25 cellular contexts compared by ENCODE assay signal in genomic region chr10:91778485-91778884, GRCh38.
"Had no signal": no experiment of that assay in that cellular context is flagged by ENCODE, and none has a peak within 500 bp of the region (broad histone marks: within the 10 kb centered on the region; RNA-seq: fewer than 3 reads in every experiment).

No MANE protein-coding gene starts in this region.

- H3K27me3 Mint-ChIP-seq: progenitor cell of endocrine pancreas had no signal

- H3K4me1 ChIP-seq: parathyroid adenoma, right lobe of liver, transverse colon had no signal

- DNase-seq: cerebellar nuclear complex; cortex of kidney; effector memory CD8-positive, alpha-beta T cell; erythroblast; esophagus squamous epithelium; foreskin melanocyte; glutamatergic neuron; kidney; mesenchymal stem cell; naive thymus-derived CD8-positive, alpha-beta T cell; nephron progenitor cell; right lobe of liver; small intestine; stimulated activated CD4-positive, alpha-beta T cell treated with anti-CD3 and anti-CD28 coated beads, Interleukin-12 subunit alpha, Interleukin-12 subunit beta, amount 100 ng/mL, for 4 hours; stimulated activated CD4-positive, alpha-beta T cell treated with anti-CD3 and anti-CD28 coated beads, Interleukin-1b, Interleukin-23, amount 100 ng/mL, for 48 hours; stimulated activated CD4-positive, alpha-beta T cell treated with anti-CD3 and anti-CD28 coated beads, Interleukin-4, amount 100 ng/mL, for 1 hour; stimulated activated CD8-positive, alpha-beta memory T cell treated with anti-CD3 and anti-CD28 coated beads, Interleukin-4, amount 100 ng/mL, for 48 hours; stimulated activated naive CD4-positive, alpha-beta T cell; stimulated activated naive CD8-positive, alpha-beta T cell treated with anti-CD3 and anti-CD28 coated beads, Interleukin-15, amount 100 ng/mL, for 72 hours; transverse colon had no signal

- H3K9me3 Mint-ChIP-seq: effector memory CD8-positive, alpha-beta T cell; naive thymus-derived CD8-positive, alpha-beta T cell; nephron progenitor cell; stimulated activated naive CD8-positive, alpha-beta T cell treated with anti-CD3 and anti-CD28 coated beads, Interleukin-15, amount 100 ng/mL, for 72 hours had no signal

- H3K79me2 ChIP-seq: parathyroid adenoma had no signal

- H3K27ac ChIP-seq: neutrophil, parathyroid adenoma, right lobe of liver, suprapubic skin, transverse colon had no signal

- H3K4me3 Mint-ChIP-seq: effector memory CD8-positive, alpha-beta T cell; naive thymus-derived CD8-positive, alpha-beta T cell; nephron progenitor cell; stimulated activated naive CD8-positive, alpha-beta T cell treated with anti-CD3 and anti-CD28 coated beads, Interleukin-15, amount 100 ng/mL, for 72 hours had no signal

- H2AFZ ChIP-seq: parathyroid adenoma had no signal

- H3K9ac ChIP-seq: parathyroid adenoma had no signal

- H3K27ac Mint-ChIP-seq: effector memory CD8-positive, alpha-beta T cell; naive thymus-derived CD8-positive, alpha-beta T cell; nephron progenitor cell; progenitor cell of endocrine pancreas; stimulated activated naive CD8-positive, alpha-beta T cell treated with anti-CD3 and anti-CD28 coated beads, Interleukin-15, amount 100 ng/mL, for 72 hours had no signal

- H3K36me3 ChIP-seq: esophagus squamous epithelium, neutrophil, right lobe of liver, suprapubic skin, transverse colon had no signal

- H3K9me3 ChIP-seq: esophagus squamous epithelium, neutrophil, right lobe of liver, suprapubic skin, transverse colon had no signal

- ATAC-seq: effector memory CD8-positive, alpha-beta T cell; left lobe of liver; naive thymus-derived CD8-positive, alpha-beta T cell; right lobe of liver; stimulated activated naive CD8-positive, alpha-beta T cell treated with anti-CD3 and anti-CD28 coated beads, Interleukin-15, amount 100 ng/mL, for 72 hours had no signal

- H3K4me1 Mint-ChIP-seq: naive thymus-derived CD8-positive, alpha-beta T cell; nephron progenitor cell; stimulated activated naive CD8-positive, alpha-beta T cell treated with anti-CD3 and anti-CD28 coated beads, Interleukin-15, amount 100 ng/mL, for 72 hours had no signal

- H3K27me3 ChIP-seq: esophagus squamous epithelium, right lobe of liver, transverse colon had no signal

- H3K4me3 ChIP-seq: esophagus squamous epithelium, right lobe of liver, suprapubic skin, transverse colon had no signal
